Comparison of ENCODE assay signal across 11 cellular contexts in genomic region chr9:121748080-121748479, GRCh38.
DNase-seq lines count a peak whose midpoint lies in the region; ATAC-seq and TF ChIP-seq lines count a peak whose summit lies in the region.
"Had no signal": no experiment of that assay in that cellular context is flagged by ENCODE, and none has a peak within 500 bp of the region (broad histone marks: within the 10 kb centered on the region; RNA-seq: fewer than 3 reads in every experiment).

No MANE protein-coding gene starts in this region.

- DNase-seq in GM23248: peak; percentile 70
- peak; percentile 40 for DNase-seq in activated CD8-positive, alpha-beta T cell treated with anti-CD3 and anti-CD28 coated beads for 36 hours
- peak in 1 of 3 donors; percentile 55 for DNase-seq in right cardiac atrium
- no peak for DNase-seq in stomach
- DNase-seq in GDM1 (lab: John Stamatoyannopoulos, UW): no peak
- no peak for DNase-seq in H4 (ENCODE audit: low spot score)
- DNase-seq in cerebellar cortex (ENCODE audit: low spot score): no peak
- DNase-seq: H7, NCI-H774 had no signal

- intact Hi-C loops in activated CD8-positive, alpha-beta T cell treated with anti-CD3 and anti-CD28 coated beads for 36 hours (cut with micrococcal nuclease): no loop called here
- intact Hi-C loops in right cardiac atrium (cut with DNase I) (loop anchor here in 3 of 4 donors (5.0 to 10.0 kb wide), 3 partner anchors 107 to 247 kb away; no protein-coding TSS in a partner anchor), stomach (cut with DNase I; ENCODE audit: low total_unique reads) (no loop called here)

- H3K9me3 ChIP-seq in GM23248 (ENCODE audit: low read depth) (no peaks in the 10 kb centered on the region), right cardiac atrium (ENCODE audit: control insufficient read depth, low read length) (no peaks in the 10 kb centered on the region), stomach (no peaks in the 10 kb centered on the region)
- H3K9me3 ChIP-seq: neutrophil had no signal

- CTCF ChIA-PET in activated CD8-positive, alpha-beta T cell treated with anti-CD3 and anti-CD28 coated beads for 36 hours (lab: Charles Lee): interaction anchor here (1.3 to 1.4 kb wide), 2 partner anchors 13 to 61 kb away, joined by 3 to 4 read pairs; no protein-coding TSS in a partner anchor

- H3K4me3 Mint-ChIP-seq in activated CD8-positive, alpha-beta T cell treated with anti-CD3 and anti-CD28 coated beads for 36 hours: peak overlapping the region; percentile 15

- 46 to 53% methylated on average over 7 of the region's 7 CpGs for WGBS in GM23248 (ENCODE audit: low coverage in 1 of 2, low lambda C conversion rate in 2 of 2, missing lambda C conversion rate in 2 of 2), 2 experiments
- 37% methylated on average over 7 of the region's 7 CpGs for WGBS in right cardiac atrium
- WGBS in stomach, 5 donors: 28 to 47% (median 33%) methylated on average over 7 of the region's 7 CpGs

- H3F3A ChIP-seq in GM23248 (ENCODE audit: insufficient read depth): peaks cover 24% of the 10 kb centered on the region

- H3K36me3 Mint-ChIP-seq in activated CD8-positive, alpha-beta T cell treated with anti-CD3 and anti-CD28 coated beads for 36 hours (ENCODE audit: low read depth): no peaks in the 10 kb centered on the region

- in situ Hi-C loops in GM23248 (cut with MboI): no loop called here

- H3K9ac ChIP-seq in GM23248: peak overlapping the region; percentile 54; the same call in 1 of the 2 replicates

- POLR2A ChIA-PET in activated CD8-positive, alpha-beta T cell treated with anti-CD3 and anti-CD28 coated beads for 36 hours (lab: Charles Lee): no interaction called here

- peaks cover 17% of the 10 kb centered on the region for H3K4me1 Mint-ChIP-seq in activated CD8-positive, alpha-beta T cell treated with anti-CD3 and anti-CD28 coated beads for 36 hours (ENCODE audit: low read depth)

- peak; percentile 60 for ATAC-seq in activated CD8-positive, alpha-beta T cell treated with anti-CD3 and anti-CD28 coated beads for 36 hours
- no peak for ATAC-seq in right cardiac atrium
- ATAC-seq in GM21423 (IDR thresholded peaks at IDR 0.05; ENCODE audit: unreplicated experiment): no peak

- peaks cover 30% of the 10 kb centered on the region for H3K79me2 ChIP-seq in GM23248 (ENCODE audit: insufficient read depth)

- H3K27ac ChIP-seq in GM23248 (peak overlapping the region; percentile 61), right cardiac atrium (ENCODE audit: low read length) (peak overlapping the region; percentile 76), stomach (peak overlapping the region in 4 of 5 donors; percentile 66 to 93 (median 86))
- H3K27ac ChIP-seq: neutrophil had no signal

- no peaks in the 10 kb centered on the region for H3K9me2 ChIP-seq in GM23248 (ENCODE audit: insufficient read depth)

- peak overlapping the region; percentile 75 for H3K27ac Mint-ChIP-seq in activated CD8-positive, alpha-beta T cell treated with anti-CD3 and anti-CD28 coated beads for 36 hours

- no peak for TF ChIP-seq POLR2A in stomach (IDR thresholded peaks at IDR 0.05)

- TF ChIP-seq EP300 in stomach (IDR thresholded peaks at IDR 0.05): no peak

- no peaks in the 10 kb centered on the region for H3K27me3 Mint-ChIP-seq in activated CD8-positive, alpha-beta T cell treated with anti-CD3 and anti-CD28 coated beads for 36 hours

- H3K4me1 ChIP-seq in GM23248 (ENCODE audit: insufficient read depth) (peaks cover 34% of the 10 kb centered on the region), right cardiac atrium (ENCODE audit: control insufficient read depth, insufficient read depth, low read length) (peaks cover 61% of the 10 kb centered on the region), stomach (peaks cover 85 to 99% (median 95%) of the 10 kb centered on the region in 4 donors)

- H3K36me3 ChIP-seq in GM23248 (ENCODE audit: low read depth) (no peaks in the 10 kb centered on the region), stomach (peaks cover 0 to 5% (median 0%) of the 10 kb centered on the region in 4 donors)
- H3K36me3 ChIP-seq: neutrophil had no signal

- no peaks in the 10 kb centered on the region for H4K20me1 ChIP-seq in GM23248 (ENCODE audit: insufficient read depth)

- H3K9me3 Mint-ChIP-seq in activated CD8-positive, alpha-beta T cell treated with anti-CD3 and anti-CD28 coated beads for 36 hours: no peaks in the 10 kb centered on the region

- H2AFZ ChIP-seq in GM23248: no peak overlapping the region

- H3K27me3 ChIP-seq in GM23248 (replicated peaks; ENCODE audit: insufficient read depth) (no peaks in the 10 kb centered on the region), right cardiac atrium (ENCODE audit: control insufficient read depth, insufficient read depth) (no peaks in the 10 kb centered on the region), stomach (no peaks in the 10 kb centered on the region)
- H3K27me3 ChIP-seq: neutrophil had no signal

- TF ChIP-seq CTCF in activated CD8-positive, alpha-beta T cell treated with anti-CD3 and anti-CD28 coated beads for 36 hours (IDR thresholded peaks at IDR 0.05): no peak
- no peak for TF ChIP-seq CTCF in stomach (IDR thresholded peaks at IDR 0.05)

- peak overlapping the region; percentile 2 for H3K4me2 ChIP-seq in GM23248 (ENCODE audit: unreplicated experiment)

- H3K4me3 ChIP-seq in GM23248: no peak overlapping the region
- H3K4me3 ChIP-seq in right cardiac atrium (ENCODE audit: low read length): no peak overlapping the region
- no peak overlapping the region for H3K4me3 ChIP-seq in stomach

Comparison
In these comparisons a context has a peak if more than half of its experiments do, and no peak if none do; other contexts are left out.
1. DNase-seq: peak in GM23248 (single experiment) and activated CD8-positive, alpha-beta T cell treated with anti-CD3 and anti-CD28 coated beads for 36 hours (single experiment); none in stomach (single experiment), GDM1 (single experiment), H4 (single experiment) and cerebellar cortex (single experiment).
2. intact Hi-C loops: an anchor here in right cardiac atrium (5.0 to 10.0 kb wide); none called in activated CD8-positive, alpha-beta T cell treated with anti-CD3 and anti-CD28 coated beads for 36 hours and stomach.
3. Peak in every context shown above with its lines, with median percentiles within 50 percentile points of each other: H3K27ac ChIP-seq.